Comparison of ENCODE assay signal across 1 cellular context in the genomic region with DNA sequence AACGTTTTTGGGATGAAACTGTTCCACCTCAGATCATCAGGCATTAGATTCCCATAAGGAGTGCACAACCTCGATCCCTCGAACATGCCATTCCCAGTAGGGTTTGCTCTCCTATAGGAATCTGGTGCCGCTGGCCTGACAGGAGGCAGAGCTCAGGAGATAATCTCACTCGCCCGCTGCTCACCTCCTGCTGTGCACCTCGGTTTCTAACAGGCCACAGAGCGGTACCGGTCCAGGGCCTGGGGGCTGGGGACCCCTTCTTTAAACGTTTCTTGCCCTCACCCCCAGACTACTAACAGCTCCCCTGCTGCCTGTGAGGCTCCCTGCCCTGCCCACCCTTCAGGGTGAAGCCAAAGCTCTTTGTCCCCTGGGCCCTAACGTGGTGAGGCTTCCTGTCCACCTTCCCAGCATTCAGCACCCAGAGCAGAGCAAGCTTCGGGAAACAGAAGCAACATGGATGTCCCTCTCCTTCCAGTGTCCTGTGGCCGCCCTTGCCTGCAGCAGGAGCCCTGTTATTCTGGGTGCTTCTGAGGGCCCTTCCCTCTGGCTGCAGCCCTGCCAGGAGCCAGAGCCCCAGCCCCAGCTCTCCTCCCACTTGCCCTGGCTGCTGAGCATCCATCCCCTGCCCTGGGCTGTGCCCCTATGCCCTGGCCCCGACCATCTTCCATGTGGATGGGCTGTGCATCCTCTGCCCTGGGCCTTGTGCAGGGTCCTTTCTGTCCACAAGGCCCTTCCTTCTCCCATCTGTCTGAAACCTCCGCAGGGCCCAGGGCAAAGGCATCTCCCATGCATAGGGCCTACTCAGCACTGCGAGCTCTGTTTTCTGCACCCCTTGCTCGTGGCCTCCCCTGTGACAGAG.
TF ChIP-seq lines count a peak whose summit lies in the region.

No MANE protein-coding gene starts in this region.

TF ChIP-seq in WTC11, 78 proteins besides CTCF, POLR2A, EP300 and RAD21 (continued from another document):
- TF ChIP-seq, protein P1, sequence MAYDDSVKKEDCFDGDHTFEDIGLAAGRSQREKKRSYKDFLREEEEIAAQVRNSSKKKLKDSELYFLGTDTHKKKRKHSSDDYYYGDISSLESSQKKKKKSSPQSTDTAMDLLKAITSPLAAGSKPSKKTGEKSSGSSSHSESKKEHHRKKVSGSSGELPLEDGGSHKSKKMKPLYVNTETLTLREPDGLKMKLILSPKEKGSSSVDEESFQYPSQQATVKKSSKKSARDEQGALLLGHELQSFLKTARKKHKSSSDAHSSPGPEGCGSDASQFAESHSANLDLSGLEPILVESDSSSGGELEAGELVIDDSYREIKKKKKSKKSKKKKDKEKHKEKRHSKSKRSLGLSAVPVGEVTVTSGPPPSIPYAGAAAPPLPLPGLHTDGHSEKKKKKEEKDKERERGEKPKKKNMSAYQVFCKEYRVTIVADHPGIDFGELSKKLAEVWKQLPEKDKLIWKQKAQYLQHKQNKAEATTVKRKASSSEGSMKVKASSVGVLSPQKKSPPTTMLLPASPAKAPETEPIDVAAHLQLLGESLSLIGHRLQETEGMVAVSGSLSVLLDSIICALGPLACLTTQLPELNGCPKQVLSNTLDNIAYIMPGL (CRISPR knock-in tag; IDR thresholded peaks at IDR 0.05): no peak
- no peak for TF ChIP-seq ZNF416 (CRISPR knock-in tag; IDR thresholded peaks at IDR 0.05)
- TF ChIP-seq, protein P2, sequence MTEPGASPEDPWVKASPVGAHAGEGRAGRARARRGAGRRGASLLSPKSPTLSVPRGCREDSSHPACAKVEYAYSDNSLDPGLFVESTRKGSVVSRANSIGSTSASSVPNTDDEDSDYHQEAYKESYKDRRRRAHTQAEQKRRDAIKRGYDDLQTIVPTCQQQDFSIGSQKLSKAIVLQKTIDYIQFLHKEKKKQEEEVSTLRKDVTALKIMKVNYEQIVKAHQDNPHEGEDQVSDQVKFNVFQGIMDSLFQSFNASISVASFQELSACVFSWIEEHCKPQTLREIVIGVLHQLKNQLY (CRISPR knock-in tag; IDR thresholded peaks at IDR 0.05): no peak
- TF ChIP-seq NFYB (CRISPR knock-in tag; conservative IDR thresholded peaks at IDR 0.05; ENCODE audit: low read depth): no peak
- TF ChIP-seq, protein P3, sequence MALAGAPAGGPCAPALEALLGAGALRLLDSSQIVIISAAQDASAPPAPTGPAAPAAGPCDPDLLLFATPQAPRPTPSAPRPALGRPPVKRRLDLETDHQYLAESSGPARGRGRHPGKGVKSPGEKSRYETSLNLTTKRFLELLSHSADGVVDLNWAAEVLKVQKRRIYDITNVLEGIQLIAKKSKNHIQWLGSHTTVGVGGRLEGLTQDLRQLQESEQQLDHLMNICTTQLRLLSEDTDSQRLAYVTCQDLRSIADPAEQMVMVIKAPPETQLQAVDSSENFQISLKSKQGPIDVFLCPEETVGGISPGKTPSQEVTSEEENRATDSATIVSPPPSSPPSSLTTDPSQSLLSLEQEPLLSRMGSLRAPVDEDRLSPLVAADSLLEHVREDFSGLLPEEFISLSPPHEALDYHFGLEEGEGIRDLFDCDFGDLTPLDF (CRISPR knock-in tag; IDR thresholded peaks at IDR 0.05): no peak
- TF ChIP-seq RORB (CRISPR knock-in tag; IDR thresholded peaks at IDR 0.05): no peak
- TF ChIP-seq MXD4 (CRISPR knock-in tag; IDR thresholded peaks at IDR 0.05; ENCODE audit: borderline replicate concordance): no peak
- TF ChIP-seq, protein P4, sequence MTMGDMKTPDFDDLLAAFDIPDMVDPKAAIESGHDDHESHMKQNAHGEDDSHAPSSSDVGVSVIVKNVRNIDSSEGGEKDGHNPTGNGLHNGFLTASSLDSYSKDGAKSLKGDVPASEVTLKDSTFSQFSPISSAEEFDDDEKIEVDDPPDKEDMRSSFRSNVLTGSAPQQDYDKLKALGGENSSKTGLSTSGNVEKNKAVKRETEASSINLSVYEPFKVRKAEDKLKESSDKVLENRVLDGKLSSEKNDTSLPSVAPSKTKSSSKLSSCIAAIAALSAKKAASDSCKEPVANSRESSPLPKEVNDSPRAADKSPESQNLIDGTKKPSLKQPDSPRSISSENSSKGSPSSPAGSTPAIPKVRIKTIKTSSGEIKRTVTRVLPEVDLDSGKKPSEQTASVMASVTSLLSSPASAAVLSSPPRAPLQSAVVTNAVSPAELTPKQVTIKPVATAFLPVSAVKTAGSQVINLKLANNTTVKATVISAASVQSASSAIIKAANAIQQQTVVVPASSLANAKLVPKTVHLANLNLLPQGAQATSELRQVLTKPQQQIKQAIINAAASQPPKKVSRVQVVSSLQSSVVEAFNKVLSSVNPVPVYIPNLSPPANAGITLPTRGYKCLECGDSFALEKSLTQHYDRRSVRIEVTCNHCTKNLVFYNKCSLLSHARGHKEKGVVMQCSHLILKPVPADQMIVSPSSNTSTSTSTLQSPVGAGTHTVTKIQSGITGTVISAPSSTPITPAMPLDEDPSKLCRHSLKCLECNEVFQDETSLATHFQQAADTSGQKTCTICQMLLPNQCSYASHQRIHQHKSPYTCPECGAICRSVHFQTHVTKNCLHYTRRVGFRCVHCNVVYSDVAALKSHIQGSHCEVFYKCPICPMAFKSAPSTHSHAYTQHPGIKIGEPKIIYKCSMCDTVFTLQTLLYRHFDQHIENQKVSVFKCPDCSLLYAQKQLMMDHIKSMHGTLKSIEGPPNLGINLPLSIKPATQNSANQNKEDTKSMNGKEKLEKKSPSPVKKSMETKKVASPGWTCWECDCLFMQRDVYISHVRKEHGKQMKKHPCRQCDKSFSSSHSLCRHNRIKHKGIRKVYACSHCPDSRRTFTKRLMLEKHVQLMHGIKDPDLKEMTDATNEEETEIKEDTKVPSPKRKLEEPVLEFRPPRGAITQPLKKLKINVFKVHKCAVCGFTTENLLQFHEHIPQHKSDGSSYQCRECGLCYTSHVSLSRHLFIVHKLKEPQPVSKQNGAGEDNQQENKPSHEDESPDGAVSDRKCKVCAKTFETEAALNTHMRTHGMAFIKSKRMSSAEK (CRISPR knock-in tag; IDR thresholded peaks at IDR 0.05; ENCODE audit: borderline replicate concordance): no peak
- no peak for TF ChIP-seq NR2C2 (CRISPR knock-in tag; IDR thresholded peaks at IDR 0.05)
